ENCODE assay signal across 8 cellular contexts in genomic region chr20:53411129-53411528, GRCh38.
"Had no signal": no experiment of that assay in that cellular context is flagged by ENCODE, and none has a peak within 500 bp of the region (broad histone marks: within the 10 kb centered on the region; RNA-seq: fewer than 3 reads in every experiment).

No MANE protein-coding gene starts in this region.

- H3K9ac ChIP-seq: GM23248 had no signal

- H3K4me1 ChIP-seq: HAP-1 had no signal

- DNase-seq: GM23248, GOT3, H7, HFFc6, IMR-90, KBM-7 had no signal

- H3K27ac ChIP-seq: GM23248 had no signal

- H2AFZ ChIP-seq: GM23248 had no signal

- H3K4me3 ChIP-seq: GM23248, HAP-1 had no signal

- ATAC-seq: HCT116 had no signal

- H3K36me3 ChIP-seq: HAP-1 had no signal

- H3K9me3 ChIP-seq: HAP-1 had no signal
